13 cellular contexts compared by ENCODE assay signal in genomic region chr6:108799791-108800190, GRCh38.
"Had no signal": no experiment of that assay in that cellular context is flagged by ENCODE, and none has a peak within 500 bp of the region (broad histone marks: within the 10 kb centered on the region; RNA-seq: fewer than 3 reads in every experiment).

No MANE protein-coding gene starts in this region.

- H3K27me3 Mint-ChIP-seq: activated CD4-positive, alpha-beta T cell treated with anti-CD3 and anti-CD28 coated beads, Interleukin-2, amount 10 ng/mL, durations not matched to agents 7 days and 5 days; activated T-helper 17 cell treated with anti-CD3 and anti-CD28 coated beads, Interleukin-2, amount 50 U/mL, for 72 hours; stimulated activated naive CD8-positive, alpha-beta T cell treated with anti-CD3 and anti-CD28 coated beads, Interleukin-15, amount 100 ng/mL, for 72 hours; T-helper 17 cell had no signal

- H3K36me3 ChIP-seq: ascending aorta, heart left ventricle, thoracic aorta had no signal

- H3K27ac Mint-ChIP-seq: activated naive CD4-positive, alpha-beta T cell treated with anti-CD3 and anti-CD28 coated beads for 36 hours; activated naive CD8-positive, alpha-beta T cell treated with anti-CD3 and anti-CD28 coated beads, Interleukin-2, amount 50 U/mL, for 24 hours; activated T-helper 17 cell treated with anti-CD3 and anti-CD28 coated beads, Interleukin-2, amount 50 U/mL, for 72 hours; stimulated activated naive CD8-positive, alpha-beta T cell treated with anti-CD3 and anti-CD28 coated beads, Interleukin-15, amount 100 ng/mL, for 72 hours; T-helper 17 cell had no signal

- H3K36me3 Mint-ChIP-seq: immature natural killer cell had no signal

- H3K4me3 ChIP-seq: ascending aorta, heart left ventricle, thoracic aorta had no signal

- H3K4me3 Mint-ChIP-seq: activated CD4-positive, alpha-beta T cell treated with anti-CD3 and anti-CD28 coated beads, Interleukin-2, amount 10 ng/mL, durations not matched to agents 7 days and 5 days; activated naive CD4-positive, alpha-beta T cell treated with anti-CD3 and anti-CD28 coated beads for 36 hours; activated naive CD8-positive, alpha-beta T cell treated with anti-CD3 and anti-CD28 coated beads, Interleukin-2, amount 50 U/mL, for 24 hours; stimulated activated naive CD8-positive, alpha-beta T cell treated with anti-CD3 and anti-CD28 coated beads, Interleukin-15, amount 100 ng/mL, for 72 hours; T-helper 17 cell had no signal

- ATAC-seq: activated naive CD8-positive, alpha-beta T cell treated with anti-CD3 and anti-CD28 coated beads, Interleukin-2, amount 50 U/mL, for 24 hours; activated T-helper 17 cell treated with anti-CD3 and anti-CD28 coated beads, Interleukin-2, amount 50 U/mL, for 72 hours; heart left ventricle; stimulated activated naive CD8-positive, alpha-beta T cell treated with anti-CD3 and anti-CD28 coated beads, Interleukin-15, amount 100 ng/mL, for 72 hours; T-helper 17 cell had no signal

- H3K4me1 ChIP-seq: ascending aorta had no signal

- H3K9me3 Mint-ChIP-seq: activated CD4-positive, alpha-beta T cell treated with anti-CD3 and anti-CD28 coated beads, Interleukin-2, amount 10 ng/mL, durations not matched to agents 7 days and 5 days; activated naive CD4-positive, alpha-beta T cell treated with anti-CD3 and anti-CD28 coated beads for 36 hours; activated naive CD8-positive, alpha-beta T cell treated with anti-CD3 and anti-CD28 coated beads, Interleukin-2, amount 50 U/mL, for 24 hours; activated T-helper 17 cell treated with anti-CD3 and anti-CD28 coated beads, Interleukin-2, amount 50 U/mL, for 72 hours; immature natural killer cell; stimulated activated naive CD8-positive, alpha-beta T cell treated with anti-CD3 and anti-CD28 coated beads, Interleukin-15, amount 100 ng/mL, for 72 hours had no signal

- DNase-seq: activated CD4-positive, alpha-beta T cell treated with anti-CD3 and anti-CD28 coated beads, Interleukin-2, amount 10 ng/mL, durations not matched to agents 7 days and 5 days; activated naive CD4-positive, alpha-beta T cell treated with anti-CD3 and anti-CD28 coated beads for 36 hours; activated naive CD8-positive, alpha-beta T cell treated with anti-CD3 and anti-CD28 coated beads, Interleukin-2, amount 50 U/mL, for 24 hours; dermis blood vessel endothelial cell; heart left ventricle; immature natural killer cell; stimulated activated CD4-positive, alpha-beta T cell treated with anti-CD3 and anti-CD28 coated beads, Interleukin-1b, Interleukin-23, amount 100 ng/mL, for 48 hours; stimulated activated naive CD8-positive, alpha-beta T cell treated with anti-CD3 and anti-CD28 coated beads, Interleukin-15, amount 100 ng/mL, for 72 hours; T-helper 17 cell had no signal

- H3K27ac ChIP-seq: ascending aorta, epithelial cell of prostate, heart left ventricle, thoracic aorta had no signal

- H3K27me3 ChIP-seq: ascending aorta, heart left ventricle had no signal

- H3K9me3 ChIP-seq: ascending aorta, heart left ventricle, thoracic aorta had no signal
